11 cellular contexts compared by ENCODE assay signal in genomic region chr18:69402219-69402989, GRCh38. TPM values are rescaled to one million over a fixed set of nuclear protein-coding genes. Genes with fewer than 3 reads are reported as not detected.
DNase-seq lines count a peak whose midpoint lies in the region; ATAC-seq and TF ChIP-seq lines count a peak whose summit lies in the region.
"Had no signal": no experiment of that assay in that cellular context is flagged by ENCODE, and none has a peak within 500 bp of the region (broad histone marks: within the 10 kb centered on the region; RNA-seq: fewer than 3 reads in every experiment).

No MANE protein-coding gene starts in this region.

- H3K4me1 ChIP-seq in left lung (peaks cover 0 to 5% of the 10 kb centered on the region in 2 donors), stomach smooth muscle (ENCODE audit: control insufficient read depth, insufficient read depth, low read length) (peaks cover 12% of the 10 kb centered on the region), OCI-LY7 (ENCODE audit: insufficient read depth, low read length, poor library complexity, severe bottlenecking) (no peaks in the 10 kb centered on the region)

- H3K27ac ChIP-seq in caudate nucleus (ENCODE audit: low read depth, low read length) (no peak overlapping the region), left lung (no peak overlapping the region), stomach smooth muscle (ENCODE audit: low read length) (no peak overlapping the region), OCI-LY7 (ENCODE audit: low read depth, low read length, poor library complexity, severe bottlenecking) (no peak overlapping the region)

- H3K36me3 ChIP-seq in left lung (no peaks in the 10 kb centered on the region), stomach smooth muscle (ENCODE audit: control insufficient read depth in 2 of 2, insufficient read depth in 2 of 2, low read length in 2 of 2) (no peaks in the 10 kb centered on the region), OCI-LY7 (ENCODE audit: insufficient read depth, low read length) (no peaks in the 10 kb centered on the region)

- no peaks in the 10 kb centered on the region for H3K9me3 Mint-ChIP-seq in activated CD4-positive, alpha-beta T cell treated with anti-CD3 and anti-CD28 coated beads, Interleukin-2, amount 10 ng/mL, durations not matched to agents 24 days and 14 days

- no peak for TF ChIP-seq CTCF in left lung (IDR thresholded peaks at IDR 0.05)
- no peak for TF ChIP-seq CTCF in OCI-LY7 (conservative IDR thresholded peaks at IDR 0.05; ENCODE audit: low read length)

- peak overlapping the region; percentile 39 to 41 for H3K4me3 ChIP-seq in left lung
- H3K4me3 ChIP-seq in stomach smooth muscle (ENCODE audit: low read length in 2 of 2) = peak overlapping the region; percentile 68 to 75
- no peak overlapping the region for H3K4me3 ChIP-seq in OCI-LY7 (ENCODE audit: low read depth, low read length, poor library complexity, severe bottlenecking)

- H4K20me1 ChIP-seq in OCI-LY7 (ENCODE audit: insufficient read depth, low read length) = no peaks in the 10 kb centered on the region

- POLR2A ChIA-PET in OCI-LY7 (lab: Charles Lee) = no interaction called here

- H3K27me3 Mint-ChIP-seq in activated CD4-positive, alpha-beta T cell treated with anti-CD3 and anti-CD28 coated beads, Interleukin-2, amount 10 ng/mL, durations not matched to agents 24 days and 14 days = peaks cover 59% of the 10 kb centered on the region

- H3K4me3 Mint-ChIP-seq in activated CD4-positive, alpha-beta T cell treated with anti-CD3 and anti-CD28 coated beads, Interleukin-2, amount 10 ng/mL, durations not matched to agents 24 days and 14 days = no peak overlapping the region

- H3K27ac Mint-ChIP-seq in activated CD4-positive, alpha-beta T cell treated with anti-CD3 and anti-CD28 coated beads, Interleukin-2, amount 10 ng/mL, durations not matched to agents 24 days and 14 days = no peak overlapping the region

- H3K4me2 ChIP-seq in OCI-LY7 (ENCODE audit: low read length) = no peak overlapping the region

- BruUV-seq in OCI-LY7 (replicated peaks; lab: Mats Ljungman, UMichigan) = no TSS peak

- DNase-seq in NCI-H187 (lab: John Stamatoyannopoulos, UW) = peak; percentile 23 to 28
- DNase-seq in NCI-H187 treated with DMSO at 0.1 percent for 48 hours (lab: John Stamatoyannopoulos, UW) = no peak
- peak in 32 of 61 donors; percentile 3 to 64 (median 30) for DNase-seq in caudate nucleus (lab: John Stamatoyannopoulos, UW)
- peak in 1 of 2 donors; percentile 53 for DNase-seq in left lung
- DNase-seq in OCI-LY7 (ENCODE audit: low spot score) = no peak
- DNase-seq in T1000 (lab: John Stamatoyannopoulos, UW) = no peak
- DNase-seq in activated CD4-positive, alpha-beta T cell treated with anti-CD3 and anti-CD28 coated beads, Interleukin-2, amount 10 ng/mL, durations not matched to agents 24 days and 14 days = no peak
- DNase-seq: mammary epithelial cell had no signal

- no peak overlapping the region for H3K9ac ChIP-seq in stomach smooth muscle (ENCODE audit: low read length in 2 of 2)

- H3K27me3 ChIP-seq in left lung (peaks cover 18 to 52% of the 10 kb centered on the region in 2 donors), stomach smooth muscle (ENCODE audit: control insufficient read depth in 1 of 2, insufficient read depth in 2 of 2, low read length in 2 of 2) (peaks cover 12 to 18% of the 10 kb centered on the region in 2 donors)

- ATAC-seq in left lung = no peak

- CTCF ChIA-PET in OCI-LY7 (lab: Charles Lee; ENCODE audit: unreplicated experiment) = no interaction called here

- H2AFZ ChIP-seq in OCI-LY7 (ENCODE audit: low read length) = no peak overlapping the region

- no peaks in the 10 kb centered on the region for H3K36me3 Mint-ChIP-seq in activated CD4-positive, alpha-beta T cell treated with anti-CD3 and anti-CD28 coated beads, Interleukin-2, amount 10 ng/mL, durations not matched to agents 24 days and 14 days (ENCODE audit: low read depth)

- H3K9me2 ChIP-seq in OCI-LY7 (ENCODE audit: insufficient read depth, low read length) = no peaks in the 10 kb centered on the region

- no peaks in the 10 kb centered on the region for H3K79me2 ChIP-seq in OCI-LY7 (ENCODE audit: insufficient read depth, low read depth, low read length)

- peaks cover 5% of the 10 kb centered on the region for H3K4me1 Mint-ChIP-seq in activated CD4-positive, alpha-beta T cell treated with anti-CD3 and anti-CD28 coated beads, Interleukin-2, amount 10 ng/mL, durations not matched to agents 24 days and 14 days

- intact Hi-C loops in left lung (cut with DNase I) (no loop called here), OCI-LY7 (cut with micrococcal nuclease; ENCODE audit: unreplicated experiment) (no loop called here)
- intact Hi-C loops in activated CD4-positive, alpha-beta T cell treated with anti-CD3 and anti-CD28 coated beads, Interleukin-2, amount 10 ng/mL, durations not matched to agents 24 days and 14 days (cut with micrococcal nuclease) = no loop called here

- H3K9me3 ChIP-seq in left lung (no peaks in the 10 kb centered on the region), stomach smooth muscle (ENCODE audit: control insufficient read depth in 2 of 2, low read length in 2 of 2) (no peaks in the 10 kb centered on the region), OCI-LY7 (ENCODE audit: low read length) (no peaks in the 10 kb centered on the region)

RNA-seq across cellular contexts. Expression of gene DOK6, which starts 1.7 kb away (rescaled TPM):
- total RNA-seq in left lung (1 to 10 TPM; 2.9 to 5.3 TPM), OCI-LY7 (2022) (not detected in 2 replicates)
- not detected in 2 replicates for total RNA-seq in OCI-LY7 (2014; rRNA removed; shearing (Covaris generic))
- not detected in 2 replicates for total RNA-seq in activated CD4-positive, alpha-beta T cell treated with anti-CD3 and anti-CD28 coated beads, Interleukin-2, amount 10 ng/mL, durations not matched to agents 24 days and 14 days
- total RNA-seq: A172; mammary epithelial cell; T-helper 2 cell treated with Interferon-gamma antibody and Interleukin-4, amounts not matched to agents 100 ng/mL and 5 ng/mL, for 36 hours had no signal

Comparison
In these comparisons a context has a peak if more than half of its experiments do, and no peak if none do; other contexts are left out.
1. DNase-seq: peak in NCI-H187 (2 of 2) and caudate nucleus (32 of 61); none in NCI-H187 treated with DMSO at 0.1 percent for 48 hours (single experiment), OCI-LY7 (single experiment), T1000 (single experiment) and activated CD4-positive, alpha-beta T cell treated with anti-CD3 and anti-CD28 coated beads, Interleukin-2, amount 10 ng/mL, durations not matched to agents 24 days and 14 days (single experiment).